Comparison of ENCODE assay signal across 8 cellular contexts in the genomic region with DNA sequence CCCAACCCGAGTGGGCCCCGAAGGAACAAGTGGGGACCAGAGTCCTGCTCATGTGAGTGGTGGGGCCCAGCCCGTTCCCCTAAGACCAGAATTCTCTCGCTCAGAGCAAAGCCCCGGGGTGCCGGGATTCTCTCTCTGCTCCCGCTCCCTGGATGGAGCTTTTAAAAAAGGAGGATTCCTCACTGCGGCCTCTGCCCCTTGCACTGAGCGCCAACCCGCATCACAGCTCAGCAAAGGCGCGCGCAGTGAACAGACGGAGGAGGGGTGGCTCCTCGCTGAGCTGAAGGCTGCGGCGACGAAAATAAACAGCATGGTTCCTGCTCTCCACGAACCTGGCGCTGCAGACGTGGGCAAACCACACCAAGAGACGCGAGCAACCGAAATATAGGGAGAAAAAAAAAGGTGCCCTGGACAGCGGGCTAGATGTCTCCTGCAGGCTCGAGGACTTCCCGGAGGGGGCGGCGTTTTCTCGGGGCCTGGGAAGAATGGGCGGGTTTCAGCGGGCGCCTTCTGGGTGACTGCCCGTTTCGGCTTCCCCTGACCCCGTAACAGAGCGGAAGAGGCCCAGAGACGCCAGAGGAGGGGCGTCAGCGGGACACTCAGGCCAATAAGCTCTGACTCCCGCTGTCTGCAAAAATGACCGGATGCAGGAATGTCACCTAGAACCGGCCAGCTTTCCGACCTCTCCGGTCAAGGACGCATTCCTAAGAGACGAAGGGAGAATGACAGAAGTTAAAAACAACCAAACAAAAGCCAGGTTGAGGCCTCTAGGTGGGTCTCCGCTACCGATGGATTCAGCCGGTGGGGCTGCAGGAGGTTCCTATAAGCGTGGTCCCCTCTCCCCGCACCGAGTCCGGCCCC. TPM values are rescaled to one million over a fixed set of nuclear protein-coding genes. Genes with fewer than 3 reads are reported as not detected.
DNase-seq lines count a peak whose midpoint lies in the region; TF ChIP-seq lines count a peak whose summit lies in the region.

No MANE protein-coding gene starts in this region.

- H3K27me3 Mint-ChIP-seq in stimulated activated naive CD8-positive, alpha-beta T cell treated with anti-CD3 and anti-CD28 coated beads, Interleukin-15, Interleukin-2, amounts not matched to agents 100 ng/mL and 50 ng/mL, for 24 hours, result peaks cover 6% of the 10 kb centered on the region

- peaks cover 5% of the 10 kb centered on the region for H3K27me3 ChIP-seq in AG04450 (ENCODE audit: control insufficient read depth, insufficient read depth, low read length)
- no peaks in the 10 kb centered on the region for H3K27me3 ChIP-seq in mesendoderm (ENCODE audit: insufficient read depth, low read length, poor library complexity)

- no peak overlapping the region for H4K5ac ChIP-seq in mesendoderm (ENCODE audit: low read length)

- peak overlapping the region; percentile 78 for H3K4me3 Mint-ChIP-seq in stimulated activated naive CD8-positive, alpha-beta T cell treated with anti-CD3 and anti-CD28 coated beads, Interleukin-15, Interleukin-2, amounts not matched to agents 100 ng/mL and 50 ng/mL, for 24 hours

- H3K9ac ChIP-seq in mesendoderm (ENCODE audit: low read length), result peak overlapping the region; percentile 42

- H3K56ac ChIP-seq in mesendoderm (ENCODE audit: low read length), result peak overlapping the region; percentile 51

- H3K23ac ChIP-seq in mesendoderm (ENCODE audit: low read length), result no peak overlapping the region

- peak overlapping the region; percentile 13 for H3K4me2 ChIP-seq in mesendoderm (ENCODE audit: low read length)

- H3K9me3 Mint-ChIP-seq in stimulated activated naive CD8-positive, alpha-beta T cell treated with anti-CD3 and anti-CD28 coated beads, Interleukin-15, Interleukin-2, amounts not matched to agents 100 ng/mL and 50 ng/mL, for 24 hours, result no peaks in the 10 kb centered on the region

- no peaks in the 10 kb centered on the region for H3K79me1 ChIP-seq in mesendoderm (ENCODE audit: low read length)

- H2BK15ac ChIP-seq in mesendoderm (replicated peaks; ENCODE audit: low read depth), result no peak overlapping the region

- no peak overlapping the region for H2BK5ac ChIP-seq in mesendoderm (ENCODE audit: low read length)

- no peaks in the 10 kb centered on the region for H3K36me3 ChIP-seq in mesendoderm (ENCODE audit: control insufficient read depth, insufficient read depth, low read length)

- no peak overlapping the region for H3K27ac ChIP-seq in AG04450 (ENCODE audit: low read depth, low read length)
- H3K27ac ChIP-seq in epithelial cell of prostate, result peak overlapping the region; percentile 80
- peak overlapping the region; percentile 48 for H3K27ac ChIP-seq in mesendoderm (ENCODE audit: low read depth, low read length)

- H4K8ac ChIP-seq in mesendoderm (ENCODE audit: low read depth, low read length), result no peak overlapping the region

- no peak overlapping the region for H3K4ac ChIP-seq in mesendoderm (ENCODE audit: low read depth, low read length)

- H3K27ac Mint-ChIP-seq in stimulated activated naive CD8-positive, alpha-beta T cell treated with anti-CD3 and anti-CD28 coated beads, Interleukin-15, Interleukin-2, amounts not matched to agents 100 ng/mL and 50 ng/mL, for 24 hours, result peak overlapping the region; percentile 89

- WGBS in mesendoderm (ENCODE audit: extremely low coverage, insufficient coverage, low lambda C conversion rate), result no CpG with 5 or more reads among the region's 54 CpGs

- POLR2A ChIA-PET in AG04450 (lab: Yijun Ruan, JAX), result interaction anchor here (0.7 to 1.5 kb wide), 4 partner anchors 51 to 240 kb away, joined by 3 to 7 read pairs (median 4); partner anchors contain the start of gene TAF1B

- no peak overlapping the region for H2BK120ac ChIP-seq in mesendoderm (ENCODE audit: low read depth, low read length)

- H3K4me1 ChIP-seq in mesendoderm (ENCODE audit: control insufficient read depth, low read depth, low read length), result no peaks in the 10 kb centered on the region

- H3K18ac ChIP-seq in mesendoderm (ENCODE audit: low read length), result peak overlapping the region; percentile 51

- H3K4me3 ChIP-seq in AG04450 (ENCODE audit: low read depth, low read length) (peak overlapping the region; percentile 56), mesendoderm (ENCODE audit: low read length) (peak overlapping the region; percentile 1)

- peaks cover 20% of the 10 kb centered on the region for H3K4me1 Mint-ChIP-seq in stimulated activated naive CD8-positive, alpha-beta T cell treated with anti-CD3 and anti-CD28 coated beads, Interleukin-15, Interleukin-2, amounts not matched to agents 100 ng/mL and 50 ng/mL, for 24 hours (ENCODE audit: low read depth)

- CTCF ChIA-PET in AG04450 (lab: Charles Lee), result interaction anchor here (0.9 to 3.9 kb wide), 6 partner anchors 14 to 272 kb away, joined by 3 to 17 read pairs (median 3); no protein-coding TSS in a partner anchor

- DNase-seq in AG04450 (ENCODE audit: low read depth, low spot score), result no peak
- peak; percentile 41 for DNase-seq in HS-5 (ENCODE audit: low read depth)
- peak; percentile 36 for DNase-seq in activated CD8-positive, alpha-beta memory T cell treated with anti-CD3 and anti-CD28 coated beads, Interleukin-2, amount 50 U/mL, for 4 hours
- DNase-seq in epithelial cell of prostate (ENCODE audit: low read depth, low spot score), result no peak
- peak; percentile 85 for DNase-seq in mesendoderm
- no peak for DNase-seq in OCI-M1 (lab: John Stamatoyannopoulos, UW)
- DNase-seq in NCI-H2171 treated with DMSO at 0.1 percent for 48 hours (lab: John Stamatoyannopoulos, UW), result no peak

- TF ChIP-seq CTCF in AG04450 (IDR thresholded peaks at IDR 0.05; ENCODE audit: low read depth, low read length), result no peak

- H3K79me2 ChIP-seq in mesendoderm (ENCODE audit: control insufficient read depth, insufficient read depth, low read length), result no peaks in the 10 kb centered on the region

- H3K9me3 ChIP-seq in AG04450 (ENCODE audit: control insufficient read depth, insufficient read depth, low read length), result peaks cover 12% of the 10 kb centered on the region; the same call in 1 of the 2 replicates

- H3K36me3 Mint-ChIP-seq in stimulated activated naive CD8-positive, alpha-beta T cell treated with anti-CD3 and anti-CD28 coated beads, Interleukin-15, Interleukin-2, amounts not matched to agents 100 ng/mL and 50 ng/mL, for 24 hours (ENCODE audit: low read depth), result peaks cover 3% of the 10 kb centered on the region

- H2AK5ac ChIP-seq in mesendoderm (ENCODE audit: low read length), result no peak overlapping the region

RNA-seq across cellular contexts. Expression of gene KLF11, which starts 0.8 kb away (rescaled TPM):
- 4.9 and 5.5 TPM in 2 replicates for polyA plus RNA-seq in AG04450 (2011; rRNA removed)
- 6.3 and 12.2 TPM in 2 replicates for polyA minus RNA-seq in AG04450 (2011; rRNA and poly(A)+ RNA removed)
- polyA plus RNA-seq in mesendoderm (2013, experiment 1 of 2), result 5.2 TPM
- polyA plus RNA-seq in mesendoderm (2013, experiment 2 of 2), result 5.3 TPM

RNA-seq across cellular contexts. Expression of gene CYS1, which starts 37.7 kb away (rescaled TPM):
- polyA plus RNA-seq in AG04450 (2011; rRNA removed), result 0.12 and 0.24 TPM in 2 replicates
- 0.13 and 0.28 TPM in 2 replicates for polyA minus RNA-seq in AG04450 (2011; rRNA and poly(A)+ RNA removed)
- polyA plus RNA-seq in mesendoderm (2013, experiment 1 of 2), result 0.08 TPM
- polyA plus RNA-seq in mesendoderm (2013, experiment 2 of 2), result 0.06 TPM

Comparison
In these comparisons a context has a peak if more than half of its experiments do, and no peak if none do; other contexts are left out.
1. DNase-seq: peak in HS-5 (single experiment), activated CD8-positive, alpha-beta memory T cell treated with anti-CD3 and anti-CD28 coated beads, Interleukin-2, amount 50 U/mL, for 4 hours (single experiment) and mesendoderm (single experiment); none in AG04450 (single experiment), epithelial cell of prostate (single experiment), OCI-M1 (single experiment) and NCI-H2171 treated with DMSO at 0.1 percent for 48 hours (single experiment).